1 cellular context compared by ENCODE assay signal in the genomic region with DNA sequence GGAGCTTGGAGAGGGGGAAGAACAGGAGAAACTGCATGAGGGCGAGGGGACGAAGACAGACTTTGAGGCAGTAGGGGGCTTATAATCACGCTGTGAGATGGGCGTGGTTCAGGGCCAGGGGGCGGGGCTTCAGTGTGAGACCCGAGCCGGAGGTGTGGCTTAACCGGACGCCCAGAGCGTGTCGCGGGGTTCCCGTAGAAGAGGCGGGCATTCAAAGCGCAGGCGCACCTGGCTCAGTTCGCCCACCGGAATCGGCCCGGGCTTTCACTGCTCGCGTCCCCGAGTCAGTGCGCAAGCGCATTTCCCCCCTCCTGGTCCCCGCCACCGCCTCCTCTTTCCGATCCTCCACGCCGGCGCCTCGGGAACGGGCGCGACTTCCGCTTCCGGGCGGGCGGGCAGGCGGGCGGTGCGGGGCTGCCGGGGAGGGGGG.
A peak's percentile ranks its signal among the peaks of the same experiment; 100 is the strongest.
TF ChIP-seq lines count a peak whose summit lies in the region.

No MANE protein-coding gene starts in this region.

TF ChIP-seq in WTC11, 78 proteins besides CTCF, POLR2A, EP300 and RAD21 (continued from another document):
- no peak for TF ChIP-seq ATF6 (CRISPR knock-in tag; IDR thresholded peaks at IDR 0.05)
- TF ChIP-seq, protein P1, sequence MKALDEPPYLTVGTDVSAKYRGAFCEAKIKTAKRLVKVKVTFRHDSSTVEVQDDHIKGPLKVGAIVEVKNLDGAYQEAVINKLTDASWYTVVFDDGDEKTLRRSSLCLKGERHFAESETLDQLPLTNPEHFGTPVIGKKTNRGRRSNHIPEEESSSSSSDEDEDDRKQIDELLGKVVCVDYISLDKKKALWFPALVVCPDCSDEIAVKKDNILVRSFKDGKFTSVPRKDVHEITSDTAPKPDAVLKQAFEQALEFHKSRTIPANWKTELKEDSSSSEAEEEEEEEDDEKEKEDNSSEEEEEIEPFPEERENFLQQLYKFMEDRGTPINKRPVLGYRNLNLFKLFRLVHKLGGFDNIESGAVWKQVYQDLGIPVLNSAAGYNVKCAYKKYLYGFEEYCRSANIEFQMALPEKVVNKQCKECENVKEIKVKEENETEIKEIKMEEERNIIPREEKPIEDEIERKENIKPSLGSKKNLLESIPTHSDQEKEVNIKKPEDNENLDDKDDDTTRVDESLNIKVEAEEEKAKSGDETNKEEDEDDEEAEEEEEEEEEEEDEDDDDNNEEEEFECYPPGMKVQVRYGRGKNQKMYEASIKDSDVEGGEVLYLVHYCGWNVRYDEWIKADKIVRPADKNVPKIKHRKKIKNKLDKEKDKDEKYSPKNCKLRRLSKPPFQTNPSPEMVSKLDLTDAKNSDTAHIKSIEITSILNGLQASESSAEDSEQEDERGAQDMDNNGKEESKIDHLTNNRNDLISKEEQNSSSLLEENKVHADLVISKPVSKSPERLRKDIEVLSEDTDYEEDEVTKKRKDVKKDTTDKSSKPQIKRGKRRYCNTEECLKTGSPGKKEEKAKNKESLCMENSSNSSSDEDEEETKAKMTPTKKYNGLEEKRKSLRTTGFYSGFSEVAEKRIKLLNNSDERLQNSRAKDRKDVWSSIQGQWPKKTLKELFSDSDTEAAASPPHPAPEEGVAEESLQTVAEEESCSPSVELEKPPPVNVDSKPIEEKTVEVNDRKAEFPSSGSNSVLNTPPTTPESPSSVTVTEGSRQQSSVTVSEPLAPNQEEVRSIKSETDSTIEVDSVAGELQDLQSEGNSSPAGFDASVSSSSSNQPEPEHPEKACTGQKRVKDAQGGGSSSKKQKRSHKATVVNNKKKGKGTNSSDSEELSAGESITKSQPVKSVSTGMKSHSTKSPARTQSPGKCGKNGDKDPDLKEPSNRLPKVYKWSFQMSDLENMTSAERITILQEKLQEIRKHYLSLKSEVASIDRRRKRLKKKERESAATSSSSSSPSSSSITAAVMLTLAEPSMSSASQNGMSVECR (CRISPR knock-in tag; IDR thresholded peaks at IDR 0.05; ENCODE audit: borderline replicate concordance) = no peak
- no peak for TF ChIP-seq TEAD4 (CRISPR knock-in tag; IDR thresholded peaks at IDR 0.05)
- TF ChIP-seq EMX1 (CRISPR knock-in tag; IDR thresholded peaks at IDR 0.05) = no peak
- TF ChIP-seq NR1H2 (CRISPR knock-in tag; IDR thresholded peaks at IDR 0.05) = no peak
- TF ChIP-seq JUN (CRISPR knock-in tag; IDR thresholded peaks at IDR 0.05) = no peak
- TF ChIP-seq PRDM15 (CRISPR knock-in tag; IDR thresholded peaks at IDR 0.05) = peak; percentile 42; the same call in 1 of the 2 replicates
- TF ChIP-seq TCF7 (CRISPR knock-in tag; IDR thresholded peaks at IDR 0.05; ENCODE audit: low read depth) = no peak
- no peak for TF ChIP-seq ELF4 (CRISPR knock-in tag; IDR thresholded peaks at IDR 0.05; ENCODE audit: low read depth)
- TF ChIP-seq GTF2I (CRISPR knock-in tag; conservative IDR thresholded peaks at IDR 0.05) = no peak
- no peak for TF ChIP-seq TP53 (CRISPR knock-in tag; IDR thresholded peaks at IDR 0.05)
- no peak for TF ChIP-seq ZNF232 (CRISPR knock-in tag; IDR thresholded peaks at IDR 0.05)
